8 cellular contexts compared by ENCODE assay signal in the genomic region with DNA sequence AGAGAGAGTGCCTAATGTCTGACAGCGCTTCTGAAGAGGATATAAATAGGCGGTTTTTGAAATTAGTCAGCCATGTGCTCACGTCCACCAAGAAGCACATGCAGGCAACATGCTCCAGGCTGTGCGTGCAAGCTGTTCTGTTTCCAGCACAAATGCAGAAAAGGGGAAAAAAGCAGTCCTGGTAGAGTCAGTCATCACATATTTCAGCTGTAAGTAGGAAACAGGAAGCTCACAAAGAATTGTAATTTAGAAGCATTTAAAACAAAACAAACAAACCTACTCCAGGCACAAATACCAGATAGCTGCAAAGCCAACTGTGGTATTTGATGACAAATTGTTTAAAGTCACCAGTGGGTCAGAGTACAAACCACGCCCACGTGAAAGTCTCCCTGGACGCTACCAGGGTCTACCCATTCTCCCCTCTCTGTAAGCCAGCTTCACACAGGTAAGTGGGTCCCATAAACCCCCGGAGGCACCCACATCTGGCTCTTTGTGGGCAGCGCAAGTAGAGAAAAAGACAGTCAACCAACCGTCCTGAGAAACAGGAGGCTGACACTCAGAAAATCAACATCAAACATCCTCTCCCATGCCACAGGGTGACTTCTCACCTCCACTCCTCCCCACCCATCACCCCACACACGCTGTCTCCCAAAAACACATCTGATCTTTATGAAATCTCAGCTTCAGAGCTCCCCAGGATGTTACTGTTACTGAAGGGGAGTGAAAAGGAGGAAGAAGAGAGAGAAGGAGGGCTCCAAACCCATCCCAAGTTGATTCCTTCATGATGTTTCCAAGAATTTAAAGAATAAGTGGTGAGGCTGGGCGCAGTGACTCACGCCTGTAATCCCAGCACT.
DNase-seq lines count a peak whose midpoint lies in the region; ATAC-seq and TF ChIP-seq lines count a peak whose summit lies in the region.

No MANE protein-coding gene starts in this region.

- H2AFZ ChIP-seq in fibroblast of lung (ENCODE audit: low read length) = no peak overlapping the region

- peaks cover 6% of the 10 kb centered on the region for H3K4me1 ChIP-seq in fibroblast of lung (ENCODE audit: control insufficient read depth, extremely low read depth, insufficient read depth, low read length)

- H3K4me3 ChIP-seq in fibroblast of lung (replicated peaks in 1 of 4; ENCODE audit: control extremely low read depth in 1 of 4, insufficient read depth in 1 of 4, low read depth in 3 of 4, low read length in 4 of 4) = peak overlapping the region in 2 of 4 experiments; percentile 5 to 15

- CTCF ChIA-PET in HEK293T (lab: Yijun Ruan, JAX) = no interaction called here

- H3K4me2 ChIP-seq in fibroblast of lung (ENCODE audit: extremely low read depth, insufficient read depth, low read length) = peak overlapping the region; percentile 71

- peak overlapping the region; percentile 53 for H3K9ac ChIP-seq in fibroblast of lung (ENCODE audit: insufficient read depth, low read length)

- no peaks in the 10 kb centered on the region for H3K27me3 ChIP-seq in fibroblast of lung (ENCODE audit: control insufficient read depth, insufficient read depth, low read length)

- POLR2A ChIA-PET in HEK293T (lab: Yijun Ruan, JAX) = interaction anchor here (1.5 kb wide), 1 partner anchor 14 kb away, joined by 3 read pairs; no protein-coding TSS in a partner anchor

- DNase-seq in activated CD4-positive, CD25-positive, alpha-beta regulatory T cell treated with anti-CD3 and anti-CD28 coated beads, Interleukin-2, amount 50 U/mL, for 72 hours = no peak
- peak; percentile 59 to 69 for DNase-seq in activated CD4-positive, alpha-beta T cell treated with anti-CD3 and anti-CD28 coated beads, Interleukin-2, amount 50 U/mL, for 48 hours
- DNase-seq in fibroblast of lung (ENCODE audit: low read depth in 2 of 2) = peak; percentile 96 to 97
- DNase-seq in renal cortical epithelial cell (ENCODE audit: low read depth) = peak; percentile 90
- DNase-seq in HK-2 (ENCODE audit: unreplicated experiment) = no peak
- no peak for DNase-seq in HEK293T (ENCODE audit: extremely low spot score)

- H3K79me2 ChIP-seq in fibroblast of lung (ENCODE audit: control insufficient read depth, insufficient read depth, low read length) = peaks cover 50% of the 10 kb centered on the region

- TF ChIP-seq CTCF in fibroblast of lung (conservative IDR thresholded peaks at IDR 0.05 in 1 of 2, IDR thresholded peaks at IDR 0.05 in 1 of 2; ENCODE audit: low read depth in 1 of 2, low read length in 2 of 2) = no peak

- H3K9me3 ChIP-seq in fibroblast of lung (ENCODE audit: control insufficient read depth, insufficient read depth, low read depth, low read length) = no peaks in the 10 kb centered on the region

- peak overlapping the region; percentile 96 for H3K27ac ChIP-seq in fibroblast of lung (ENCODE audit: insufficient read depth, low read length)

- H4K20me1 ChIP-seq in fibroblast of lung (ENCODE audit: control insufficient read depth, extremely low read depth, insufficient read depth, low read length) = no peaks in the 10 kb centered on the region

- no peaks in the 10 kb centered on the region for H3K36me3 ChIP-seq in fibroblast of lung (ENCODE audit: control insufficient read depth, insufficient read depth, low read length)

- peak; percentile 77 to 81 for ATAC-seq in activated CD4-positive, CD25-positive, alpha-beta regulatory T cell treated with anti-CD3 and anti-CD28 coated beads, Interleukin-2, amount 50 U/mL, for 24 hours
- ATAC-seq in HG03045 (IDR thresholded peaks at IDR 0.05; ENCODE audit: unreplicated experiment) = peak; percentile 75

TF ChIP-seq in HEK293T, 16 proteins besides CTCF, POLR2A, EP300 and RAD21:
- TF ChIP-seq ZNF384 (IDR thresholded peaks at IDR 0.05) (no peak), TARDBP (IDR thresholded peaks at IDR 0.05) (no peak), NFRKB (IDR thresholded peaks at IDR 0.05) (no peak), FOXA1 (IDR thresholded peaks at IDR 0.05) (no peak), L3MBTL2 (conservative IDR thresholded peaks at IDR 0.05) (no peak), ELF4 (IDR thresholded peaks at IDR 0.05) (no peak), PKNOX1 (IDR thresholded peaks at IDR 0.05) (no peak), ARNT (IDR thresholded peaks at IDR 0.05) (no peak), BHLHE40 (IDR thresholded peaks at IDR 0.05; ENCODE audit: borderline replicate concordance) (no peak), HDGF (IDR thresholded peaks at IDR 0.05; ENCODE audit: borderline replicate concordance) (no peak), FOXK2 (IDR thresholded peaks at IDR 0.05) (no peak), LEF1 (IDR thresholded peaks at IDR 0.05; ENCODE audit: borderline replicate concordance) (no peak), CTBP1 (IDR thresholded peaks at IDR 0.05; ENCODE audit: borderline replicate concordance) (no peak)

Comparison
In these comparisons a context has a peak if more than half of its experiments do, and no peak if none do; other contexts are left out.
1. DNase-seq: peak in activated CD4-positive, alpha-beta T cell treated with anti-CD3 and anti-CD28 coated beads, Interleukin-2, amount 50 U/mL, for 48 hours (2 of 2), fibroblast of lung (2 of 2) and renal cortical epithelial cell (single experiment); none in activated CD4-positive, CD25-positive, alpha-beta regulatory T cell treated with anti-CD3 and anti-CD28 coated beads, Interleukin-2, amount 50 U/mL, for 72 hours (single experiment), HK-2 (single experiment) and HEK293T (single experiment).